In the genomic region with DNA sequence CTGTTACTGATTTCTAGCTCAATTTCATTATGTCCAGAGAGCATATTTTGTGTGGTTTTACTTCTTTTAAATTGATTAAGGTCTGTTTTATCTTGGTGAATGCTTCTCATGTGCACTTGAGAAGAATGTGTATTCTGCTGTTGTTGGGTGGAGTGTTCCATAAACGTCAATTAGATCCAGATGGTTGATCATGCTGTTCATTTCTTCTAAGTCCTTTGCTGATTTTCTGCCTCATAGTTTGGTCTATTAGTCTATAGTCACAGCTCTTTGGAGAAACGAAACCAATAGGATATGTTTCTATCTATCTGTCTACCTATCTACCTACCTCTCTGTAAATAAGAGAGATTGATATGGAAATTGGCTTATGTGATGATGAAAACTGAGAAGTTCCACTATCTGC, we compare ENCODE assay signal across 11 cellular contexts. TPM values are rescaled to one million over a fixed set of nuclear protein-coding genes. Genes with fewer than 3 reads are reported as not detected.
"Had no signal": no experiment of that assay in that cellular context is flagged by ENCODE, and none has a peak within 500 bp of the region (broad histone marks: within the 10 kb centered on the region; RNA-seq: fewer than 3 reads in every experiment).

No MANE protein-coding gene starts in this region.

- H3K27ac Mint-ChIP-seq: HFFc6, IgD-negative memory B cell had no signal

- H2AFZ ChIP-seq: GM23248 had no signal

- H3K4me3 ChIP-seq: GM23248, HAP-1 had no signal

- FAIRE-seq: HepG2, HTR-8/SVneo had no signal

- H3K27ac ChIP-seq: GM23248 had no signal

- H3K9me3 ChIP-seq: HAP-1 had no signal

- H3K4me1 ChIP-seq: HAP-1 had no signal

- H3K36me3 ChIP-seq: HAP-1 had no signal

- H3K9ac ChIP-seq: GM23248 had no signal

- ATAC-seq: HCT116, HepG2 had no signal

- H3K4me3 Mint-ChIP-seq: HFFc6, IgD-negative memory B cell had no signal

- H3K36me3 Mint-ChIP-seq: IgD-negative memory B cell had no signal

- DNase-seq: GM23248, GOT3, H7, HFFc6, KBM-7 had no signal

RNA-seq across cellular contexts. Expression of a gene that starts 17.1 kb away (rescaled TPM):
- total RNA-seq: HFFc6, HT-29 had no signal
